Comparison of ENCODE assay signal across 8 cellular contexts in the genomic region with DNA sequence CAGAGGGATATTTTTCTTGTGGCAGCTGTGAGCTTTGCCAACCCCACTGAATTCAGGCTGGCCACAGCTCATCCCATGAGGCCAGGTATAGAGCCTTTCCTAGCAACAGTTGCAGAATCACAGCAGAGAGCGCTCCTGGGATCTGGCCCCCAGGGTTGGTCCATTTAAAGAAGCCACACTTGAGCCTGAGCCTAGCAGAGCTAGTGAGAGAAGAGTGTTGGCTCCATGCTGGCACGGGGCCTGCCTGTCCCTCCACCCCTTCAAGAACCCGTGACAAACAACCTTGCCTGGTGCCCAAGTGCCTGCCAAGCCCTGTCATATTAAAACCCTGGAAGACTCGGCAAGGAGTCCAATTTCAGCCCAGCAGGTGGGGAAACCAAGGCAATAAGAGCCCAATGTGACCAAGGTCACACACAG.
DNase-seq lines count a peak whose midpoint lies in the region; ATAC-seq and TF ChIP-seq lines count a peak whose summit lies in the region.

No MANE protein-coding gene starts in this region.

- POLR2A ChIA-PET in activated CD4-positive, alpha-beta T cell treated with anti-CD3 and anti-CD28 coated beads, Interleukin-2, amount 10 ng/mL, durations not matched to agents 7 days and 5 days (lab: Charles Lee) = no interaction called here

- H3K27me3 ChIP-seq in endodermal cell (ENCODE audit: control insufficient read depth, insufficient read depth, low read length, poor library complexity, severe bottlenecking) = no peaks in the 10 kb centered on the region

- ATAC-seq in left colon = no peak

- H3K36me3 ChIP-seq in endodermal cell (ENCODE audit: control insufficient read depth, insufficient read depth, low read length) = no peaks in the 10 kb centered on the region

- peak; percentile 42 for DNase-seq in DMS 273 treated with DMSO at 0.1 percent for 48 hours (lab: John Stamatoyannopoulos, UW)
- peak; percentile 55 for DNase-seq in NCI-H2171 (lab: John Stamatoyannopoulos, UW)
- peak; percentile 65 for DNase-seq in endodermal cell
- DNase-seq in pons (ENCODE audit: low spot score) = peak; percentile 48
- DNase-seq in activated effector memory CD4-positive, alpha-beta T cell treated with anti-CD3 and anti-CD28 coated beads, Interleukin-2, amount 50 U/mL, for 16 hours = no peak
- DNase-seq in effector CD8-positive, alpha-beta T cell (lab: John Stamatoyannopoulos, UW) = no peak
- DNase-seq in left colon = no peak
- no peak for DNase-seq in activated CD4-positive, alpha-beta T cell treated with anti-CD3 and anti-CD28 coated beads, Interleukin-2, amount 10 ng/mL, durations not matched to agents 7 days and 5 days

- TF ChIP-seq CTCF in endodermal cell (conservative IDR thresholded peaks at IDR 0.05) = no peak

- no peaks in the 10 kb centered on the region for H3K36me3 Mint-ChIP-seq in endodermal cell (ENCODE audit: low read depth)
- no peaks in the 10 kb centered on the region for H3K36me3 Mint-ChIP-seq in activated CD4-positive, alpha-beta T cell treated with anti-CD3 and anti-CD28 coated beads, Interleukin-2, amount 10 ng/mL, durations not matched to agents 7 days and 5 days (ENCODE audit: low read depth)

- no peak overlapping the region for H3K4me3 Mint-ChIP-seq in endodermal cell
- no peak overlapping the region for H3K4me3 Mint-ChIP-seq in activated CD4-positive, alpha-beta T cell treated with anti-CD3 and anti-CD28 coated beads, Interleukin-2, amount 10 ng/mL, durations not matched to agents 7 days and 5 days

- H3K4me3 ChIP-seq in endodermal cell (ENCODE audit: low read length) = no peak overlapping the region

- H3K27ac ChIP-seq in endodermal cell (ENCODE audit: low read depth, low read length) = peak overlapping the region; percentile 97

- CTCF ChIA-PET in activated CD4-positive, alpha-beta T cell treated with anti-CD3 and anti-CD28 coated beads, Interleukin-2, amount 10 ng/mL, durations not matched to agents 7 days and 5 days (lab: Charles Lee) = interaction anchor here (0.5 to 1.6 kb wide), 9 partner anchors 12 to 150 kb away, joined by 3 to 9 read pairs (median 5); no protein-coding TSS in a partner anchor

- WGBS in endodermal cell (ENCODE audit: insufficient coverage in 1 of 2, insufficient read length in 1 of 2), 2 experiments = 36 to 68% methylated on average over 4 of the region's 4 CpGs

- no peaks in the 10 kb centered on the region for H3K9me3 Mint-ChIP-seq in endodermal cell
- no peaks in the 10 kb centered on the region for H3K9me3 Mint-ChIP-seq in activated CD4-positive, alpha-beta T cell treated with anti-CD3 and anti-CD28 coated beads, Interleukin-2, amount 10 ng/mL, durations not matched to agents 7 days and 5 days

- no peaks in the 10 kb centered on the region for H3K27me3 Mint-ChIP-seq in endodermal cell (ENCODE audit: insufficient read depth)
- H3K27me3 Mint-ChIP-seq in activated CD4-positive, alpha-beta T cell treated with anti-CD3 and anti-CD28 coated beads, Interleukin-2, amount 10 ng/mL, durations not matched to agents 7 days and 5 days = no peaks in the 10 kb centered on the region

- no peak overlapping the region for H3K9ac ChIP-seq in endodermal cell (ENCODE audit: extremely low read depth, low read length, poor library complexity, severe bottlenecking)

- peaks cover 28% of the 10 kb centered on the region for H3K4me1 Mint-ChIP-seq in endodermal cell
- H3K4me1 Mint-ChIP-seq in activated CD4-positive, alpha-beta T cell treated with anti-CD3 and anti-CD28 coated beads, Interleukin-2, amount 10 ng/mL, durations not matched to agents 7 days and 5 days = peaks cover 75% of the 10 kb centered on the region

- H3K9me3 ChIP-seq in endodermal cell (ENCODE audit: control insufficient read depth, low read length) = no peaks in the 10 kb centered on the region

- intact Hi-C loops in left colon (cut with DNase I, micrococcal nuclease) = loop anchor here in 1 of 2 donors (10.0 kb wide), 1 partner anchor 137 kb away; no protein-coding TSS in a partner anchor

- H3K27ac Mint-ChIP-seq in endodermal cell = peak overlapping the region; percentile 85
- H3K27ac Mint-ChIP-seq in activated CD4-positive, alpha-beta T cell treated with anti-CD3 and anti-CD28 coated beads, Interleukin-2, amount 10 ng/mL, durations not matched to agents 7 days and 5 days = no peak overlapping the region

- H3K4me1 ChIP-seq in endodermal cell (ENCODE audit: control insufficient read depth, insufficient read depth, low read length) = peaks cover 13% of the 10 kb centered on the region

Comparison
In these comparisons a context has a peak if more than half of its experiments do, and no peak if none do; other contexts are left out.
1. DNase-seq: peak in DMS 273 treated with DMSO at 0.1 percent for 48 hours (single experiment), NCI-H2171 (single experiment), endodermal cell (single experiment) and pons (single experiment); none in activated effector memory CD4-positive, alpha-beta T cell treated with anti-CD3 and anti-CD28 coated beads, Interleukin-2, amount 50 U/mL, for 16 hours (single experiment), effector CD8-positive, alpha-beta T cell (single experiment), left colon (0 of 2) and activated CD4-positive, alpha-beta T cell treated with anti-CD3 and anti-CD28 coated beads, Interleukin-2, amount 10 ng/mL, durations not matched to agents 7 days and 5 days (single experiment).